In genomic region chr3:137792633-137793271, GRCh38 we compare ENCODE assay signal across 10 cellular contexts. TPM values are rescaled to one million over a fixed set of nuclear protein-coding genes. Genes with fewer than 3 reads are reported as not detected.
DNase-seq lines count a peak whose midpoint lies in the region; ATAC-seq and TF ChIP-seq lines count a peak whose summit lies in the region.
"Had no signal": no experiment of that assay in that cellular context is flagged by ENCODE, and none has a peak within 500 bp of the region (broad histone marks: within the 10 kb centered on the region; RNA-seq: fewer than 3 reads in every experiment).

No MANE protein-coding gene starts in this region.

- H3K27ac ChIP-seq in body of pancreas (no peak overlapping the region), neural cell (ENCODE audit: low read length) (no peak overlapping the region), neuronal stem cell (replicated peaks; ENCODE audit: low read length) (no peak overlapping the region)
- H3K27ac ChIP-seq: BLaER1 treated with 17β-estradiol and CSF1 and Interleukin-3, amounts not matched to agents 10 nM and 100 nM had no signal

- H3K4me2 ChIP-seq in Loucy (ENCODE audit: low read depth, low read length, poor library complexity, severe bottlenecking) (no peak overlapping the region), neural cell (ENCODE audit: low read length) (no peak overlapping the region), neuronal stem cell (ENCODE audit: insufficient read depth, low read length, poor library complexity, severe bottlenecking) (no peak overlapping the region)
- H3K4me2 ChIP-seq: BLaER1 treated with 17β-estradiol and CSF1 and Interleukin-3, amounts not matched to agents 10 nM and 100 nM had no signal

- 1 to 7% methylated on average over 3 of the region's 3 CpGs for WGBS in body of pancreas, 2 donors
- no CpG with 5 or more reads among the region's 3 CpGs for WGBS in neuronal stem cell (ENCODE audit: extremely low coverage in 2 of 2, insufficient read length in 2 of 2, insufficient replicate concordance in 1 of 2), 2 donors

- H3K9ac ChIP-seq in Loucy (ENCODE audit: low read depth, low read length, poor library complexity, severe bottlenecking) (no peak overlapping the region), neural cell (ENCODE audit: low read length) (no peak overlapping the region), neuronal stem cell (ENCODE audit: low read depth, low read length, poor library complexity) (no peak overlapping the region)
- H3K9ac ChIP-seq: BLaER1 treated with 17β-estradiol and CSF1 and Interleukin-3, amounts not matched to agents 10 nM and 100 nM had no signal

- H4K20me1 ChIP-seq in Loucy (ENCODE audit: insufficient read depth, low read length, poor library complexity, severe bottlenecking) (no peaks in the 10 kb centered on the region), neural cell (ENCODE audit: insufficient read depth) (no peaks in the 10 kb centered on the region)
- H4K20me1 ChIP-seq: BLaER1 treated with 17β-estradiol and CSF1 and Interleukin-3, amounts not matched to agents 10 nM and 100 nM had no signal

- H3K9me3 Mint-ChIP-seq in stimulated activated effector memory CD8-positive, alpha-beta T cell treated with anti-CD3 and anti-CD28 coated beads, Interleukin-12 subunit alpha, Interleukin-12 subunit beta, amount 100 ng/mL, for 72 hours = no peaks in the 10 kb centered on the region

- TF ChIP-seq RAD21 in neural cell (conservative IDR thresholded peaks at IDR 0.05) = peak; percentile 28

- H2AFZ ChIP-seq in Loucy (ENCODE audit: low read length) (no peak overlapping the region), neural cell (ENCODE audit: low read depth, low read length) (no peak overlapping the region), neuronal stem cell (ENCODE audit: low read length) (no peak overlapping the region)

- H3K36me3 ChIP-seq in Loucy (ENCODE audit: insufficient read depth, low read length) (no peaks in the 10 kb centered on the region), body of pancreas (replicated peaks in 1 of 2; ENCODE audit: insufficient read depth in 1 of 2, low read depth in 2 of 2) (no peaks in the 10 kb centered on the region), neural cell (ENCODE audit: insufficient read depth, low read length) (no peaks in the 10 kb centered on the region), neuronal stem cell (replicated peaks in 1 of 2; ENCODE audit: control insufficient read depth in 2 of 2, insufficient read depth in 2 of 2, low read length in 2 of 2) (no peaks in the 10 kb centered on the region)
- H3K36me3 ChIP-seq: BLaER1 treated with 17β-estradiol and CSF1 and Interleukin-3, amounts not matched to agents 10 nM and 100 nM had no signal

- no peak overlapping the region for H2BK12ac ChIP-seq in neuronal stem cell (ENCODE audit: low read length)

- no peak overlapping the region for H3K18ac ChIP-seq in neuronal stem cell (ENCODE audit: low read length)

- H3K9me3 ChIP-seq in Loucy (ENCODE audit: insufficient read depth, low read depth, low read length) = no peaks in the 10 kb centered on the region
- H3K9me3 ChIP-seq in body of pancreas = no peaks in the 10 kb centered on the region
- H3K9me3 ChIP-seq in neural cell (ENCODE audit: low read length) = no peaks in the 10 kb centered on the region
- no peaks in the 10 kb centered on the region for H3K9me3 ChIP-seq in neuronal stem cell (replicated peaks in 1 of 2; ENCODE audit: control insufficient read depth in 2 of 2, insufficient read depth in 1 of 2, low read depth in 1 of 2, low read length in 2 of 2)
- H3K9me3 ChIP-seq: BLaER1 treated with 17β-estradiol and CSF1 and Interleukin-3, amounts not matched to agents 10 nM and 100 nM had no signal

- H2AK5ac ChIP-seq in neuronal stem cell (ENCODE audit: low read depth, low read length) = no peak overlapping the region

- H3K79me1 ChIP-seq in neuronal stem cell (ENCODE audit: low read depth, low read length) = no peaks in the 10 kb centered on the region

- H4K91ac ChIP-seq in neuronal stem cell (ENCODE audit: low read depth, low read length, poor library complexity) = no peak overlapping the region

- no peak overlapping the region for H3K14ac ChIP-seq in neuronal stem cell (ENCODE audit: low read length)

- H3K4ac ChIP-seq in neuronal stem cell (ENCODE audit: low read length) = no peak overlapping the region

- H3K9me2 ChIP-seq in Loucy (replicated peaks; ENCODE audit: low read depth, low read length) (no peaks in the 10 kb centered on the region), neural cell (ENCODE audit: insufficient read depth, low read length) (no peaks in the 10 kb centered on the region)

- no peak overlapping the region for H2BK15ac ChIP-seq in neuronal stem cell (ENCODE audit: low read length)

- H3K36me3 Mint-ChIP-seq in stimulated activated effector memory CD8-positive, alpha-beta T cell treated with anti-CD3 and anti-CD28 coated beads, Interleukin-12 subunit alpha, Interleukin-12 subunit beta, amount 100 ng/mL, for 72 hours = no peaks in the 10 kb centered on the region

- H3K23ac ChIP-seq in neuronal stem cell (ENCODE audit: low read depth, low read length, poor library complexity) = no peak overlapping the region

- intact Hi-C loops in body of pancreas (cut with DNase I) = no loop called here

- no peak overlapping the region for H2BK120ac ChIP-seq in neuronal stem cell (ENCODE audit: low read depth, low read length)

- no peak overlapping the region for H3K4me3 Mint-ChIP-seq in stimulated activated effector memory CD8-positive, alpha-beta T cell treated with anti-CD3 and anti-CD28 coated beads, Interleukin-12 subunit alpha, Interleukin-12 subunit beta, amount 100 ng/mL, for 72 hours

- H3K4me1 ChIP-seq in Loucy (ENCODE audit: insufficient read depth, low read length, poor library complexity, severe bottlenecking) (no peaks in the 10 kb centered on the region), body of pancreas (no peaks in the 10 kb centered on the region), neuronal stem cell (ENCODE audit: control insufficient read depth in 2 of 2, insufficient read depth in 1 of 2, low read depth in 1 of 2, low read length in 2 of 2) (no peaks in the 10 kb centered on the region)
- H3K4me1 ChIP-seq: BLaER1 treated with 17β-estradiol and CSF1 and Interleukin-3, amounts not matched to agents 10 nM and 100 nM had no signal

- no peaks in the 10 kb centered on the region for H3K27me3 ChIP-seq in Loucy (ENCODE audit: insufficient read depth, low read length, poor library complexity, severe bottlenecking)
- peaks cover 0 to 3% of the 10 kb centered on the region in 2 donors for H3K27me3 ChIP-seq in body of pancreas
- no peaks in the 10 kb centered on the region for H3K27me3 ChIP-seq in neural cell (ENCODE audit: insufficient read depth, low read depth, low read length)
- H3K27me3 ChIP-seq in neuronal stem cell (ENCODE audit: control insufficient read depth in 3 of 3, insufficient read depth in 3 of 3, low read depth in 1 of 3, low read length in 3 of 3) = peaks cover 0 to 6% (median 2%) of the 10 kb centered on the region in 3 experiments
- H3K27me3 ChIP-seq: BLaER1 treated with 17β-estradiol and CSF1 and Interleukin-3, amounts not matched to agents 10 nM and 100 nM had no signal

- H2BK5ac ChIP-seq in neuronal stem cell (ENCODE audit: low read length) = no peak overlapping the region

- no peak overlapping the region for H4K8ac ChIP-seq in neuronal stem cell (ENCODE audit: low read depth, low read length)

- no peak overlapping the region for H3K4me3 ChIP-seq in Loucy (ENCODE audit: low read length, poor library complexity, severe bottlenecking)
- H3K4me3 ChIP-seq in body of pancreas = no peak overlapping the region
- H3K4me3 ChIP-seq in neural cell (ENCODE audit: low read length) = no peak overlapping the region
- no peak overlapping the region for H3K4me3 ChIP-seq in neuronal stem cell (ENCODE audit: low read length in 2 of 2)
- H3K4me3 ChIP-seq: BLaER1 treated with 17β-estradiol and CSF1 and Interleukin-3, amounts not matched to agents 10 nM and 100 nM had no signal

- no peaks in the 10 kb centered on the region for H3K79me2 ChIP-seq in Loucy (ENCODE audit: insufficient read depth, low read length)
- no peaks in the 10 kb centered on the region for H3K79me2 ChIP-seq in neural cell (replicated peaks; ENCODE audit: insufficient read depth, low read length)

- TF ChIP-seq CTCF in Loucy (conservative IDR thresholded peaks at IDR 0.05; ENCODE audit: low read length) (peak; percentile 66), body of pancreas (IDR thresholded peaks at IDR 0.05) (peak; percentile 9 to 87 (median 68)), neural cell (IDR thresholded peaks at IDR 0.05; ENCODE audit: poor library complexity, severe bottlenecking) (peak; percentile 27)

- no peaks in the 10 kb centered on the region for H3K4me1 Mint-ChIP-seq in stimulated activated effector memory CD8-positive, alpha-beta T cell treated with anti-CD3 and anti-CD28 coated beads, Interleukin-12 subunit alpha, Interleukin-12 subunit beta, amount 100 ng/mL, for 72 hours

- DNase-seq in NCI-H146 (lab: John Stamatoyannopoulos, UW) (peak; percentile 34), NCI-H146 treated with DMSO at 0.1 percent for 48 hours (lab: John Stamatoyannopoulos, UW; ENCODE audit: unreplicated experiment) (no peak), body of pancreas (peak; percentile 27 to 69 (median 53)), neuronal stem cell (ENCODE audit: low spot score) (no peak), midbrain (lab: John Stamatoyannopoulos, UW) (no peak)
- DNase-seq in stimulated activated effector memory CD8-positive, alpha-beta T cell treated with anti-CD3 and anti-CD28 coated beads, Interleukin-12 subunit alpha, Interleukin-12 subunit beta, amount 100 ng/mL, for 72 hours (ENCODE audit: low spot score in 2 of 2) = no peak

- TF ChIP-seq EP300 in neural cell (conservative IDR thresholded peaks at IDR 0.05; ENCODE audit: poor library complexity, severe bottlenecking) = no peak

- H3F3A ChIP-seq in Loucy (ENCODE audit: low read depth) (no peaks in the 10 kb centered on the region), neural cell (ENCODE audit: insufficient read depth, low read length, poor library complexity, severe bottlenecking) (no peaks in the 10 kb centered on the region)

- TF ChIP-seq POLR2A in body of pancreas (IDR thresholded peaks at IDR 0.05) = no peak

- peak; percentile 45 for ATAC-seq in body of pancreas
- no peak for ATAC-seq in stimulated activated effector memory CD8-positive, alpha-beta T cell treated with anti-CD3 and anti-CD28 coated beads, Interleukin-12 subunit alpha, Interleukin-12 subunit beta, amount 100 ng/mL, for 72 hours

- no peak overlapping the region for H3K27ac Mint-ChIP-seq in stimulated activated effector memory CD8-positive, alpha-beta T cell treated with anti-CD3 and anti-CD28 coated beads, Interleukin-12 subunit alpha, Interleukin-12 subunit beta, amount 100 ng/mL, for 72 hours

TF ChIP-seq in neural cell, 6 proteins besides CTCF, POLR2A, EP300 and RAD21:
- TF ChIP-seq EZH2 (IDR thresholded peaks at IDR 0.05; ENCODE audit: borderline replicate concordance, insufficient read depth, low read length, poor library complexity, severe bottlenecking) (no peak), TAF1 (IDR thresholded peaks at IDR 0.05; ENCODE audit: low read depth) (no peak), MXI1 (conservative IDR thresholded peaks at IDR 0.05; ENCODE audit: poor library complexity, severe bottlenecking) (no peak), SMC3 (conservative IDR thresholded peaks at IDR 0.05; ENCODE audit: poor library complexity) (no peak)

RNA-seq across cellular contexts. Expression of gene SOX14, which starts 28.6 kb away (rescaled TPM):
- total RNA-seq in body of pancreas = not detected
- polyA plus RNA-seq in neural cell = not detected in 2 replicates
- not detected in 2 replicates for polyA minus RNA-seq in neural cell
- 0.01 TPM for polyA plus RNA-seq in neuronal stem cell (2013, experiment 1 of 2)
- polyA plus RNA-seq in neuronal stem cell (2013, experiment 2 of 2) = 0.01 TPM
- total RNA-seq: pulmonary artery endothelial cell had no signal

Comparison
In these comparisons a context has a peak if more than half of its experiments do, and no peak if none do; other contexts are left out.
1. DNase-seq: peak in NCI-H146 (single experiment) and body of pancreas (4 of 4); none in NCI-H146 treated with DMSO at 0.1 percent for 48 hours (single experiment), stimulated activated effector memory CD8-positive, alpha-beta T cell treated with anti-CD3 and anti-CD28 coated beads, Interleukin-12 subunit alpha, Interleukin-12 subunit beta, amount 100 ng/mL, for 72 hours (0 of 2), neuronal stem cell (single experiment) and midbrain (single experiment).
2. Peak in every context shown above with its lines, with median percentiles within 50 percentile points of each other: CTCF ChIP-seq.